20 cellular contexts compared by ENCODE assay signal in the genomic region with DNA sequence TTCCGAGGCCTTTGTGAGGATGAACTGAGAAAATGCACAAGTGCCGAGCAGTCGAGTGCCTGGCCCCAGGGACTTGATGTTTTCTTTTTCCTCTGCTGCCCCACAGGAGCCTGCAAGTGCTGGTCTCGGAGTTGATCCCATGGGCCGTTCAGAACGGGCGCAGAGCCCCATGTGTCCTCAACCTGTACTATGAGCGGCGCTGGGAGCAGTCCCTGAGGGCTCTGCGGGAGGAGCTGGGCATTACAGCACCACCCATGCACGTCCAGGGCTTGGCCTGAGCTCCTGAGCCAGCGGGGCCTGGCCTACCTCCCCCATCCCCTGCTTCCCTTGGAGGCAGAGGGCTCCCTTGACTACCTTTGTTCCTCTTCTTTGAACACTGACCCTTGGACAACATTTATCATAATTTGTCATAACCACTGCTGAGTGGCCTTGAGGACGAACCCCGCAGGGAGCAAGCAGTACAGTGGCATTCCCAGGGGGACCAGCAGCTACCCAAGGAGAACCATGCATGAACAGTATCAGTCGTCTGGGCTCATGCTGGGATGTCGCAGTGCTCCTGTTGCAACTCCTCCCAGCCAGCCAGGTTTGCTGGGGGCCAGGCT.
"Had no signal": no experiment of that assay in that cellular context is flagged by ENCODE, and none has a peak within 500 bp of the region (broad histone marks: within the 10 kb centered on the region; RNA-seq: fewer than 3 reads in every experiment).

No MANE protein-coding gene starts in this region.

- H3K27ac ChIP-seq: coronary artery, epithelial cell of prostate, gastroesophageal sphincter, left lung, ovary, prostate gland, stomach, suprapubic skin, transverse colon had no signal

- H3K4me1 ChIP-seq: gastroesophageal sphincter, left lung, prostate gland had no signal

- ATAC-seq: activated naive CD8-positive, alpha-beta T cell treated with anti-CD3 and anti-CD28 coated beads, Interleukin-2, amount 50 U/mL, for 24 hours; gastroesophageal sphincter; left lung; naive thymus-derived CD8-positive, alpha-beta T cell; right cardiac atrium had no signal

- H3K36me3 ChIP-seq: ovary, prostate gland had no signal

- H3K27me3 ChIP-seq: gastroesophageal sphincter, left lung, ovary, stomach, suprapubic skin, transverse colon had no signal

- H3K9me3 ChIP-seq: gastroesophageal sphincter, left lung, ovary, prostate gland, stomach, suprapubic skin, transverse colon had no signal

- H3K4me3 ChIP-seq: coronary artery, gastroesophageal sphincter, left lung, ovary, prostate gland, stomach, suprapubic skin, transverse colon had no signal

- DNase-seq: activated CD4-positive, alpha-beta memory T cell treated with anti-CD3 and anti-CD28 coated beads for 36 hours; activated CD4-positive, alpha-beta T cell treated with anti-CD3 and anti-CD28 coated beads for 48 hours; activated CD4-positive, CD25-positive, alpha-beta regulatory T cell; activated gamma-delta T cell; activated naive CD4-positive, alpha-beta T cell treated with anti-CD3 and anti-CD28 coated beads, Interleukin-2, amount 50 U/mL, for 16 hours; activated naive CD8-positive, alpha-beta T cell treated with anti-CD3 and anti-CD28 coated beads, Interleukin-2, amount 50 U/mL, for 24 hours; cerebellar nuclear complex; kidney; left lung; naive thymus-derived CD8-positive, alpha-beta T cell; ovary; right cardiac atrium; stimulated activated CD4-positive, alpha-beta T cell treated with anti-CD3 and anti-CD28 coated beads, Interleukin-1b, Interleukin-23, amount 100 ng/mL, for 48 hours; stomach; transverse colon had no signal
